8 cellular contexts compared by ENCODE assay signal in the genomic region with DNA sequence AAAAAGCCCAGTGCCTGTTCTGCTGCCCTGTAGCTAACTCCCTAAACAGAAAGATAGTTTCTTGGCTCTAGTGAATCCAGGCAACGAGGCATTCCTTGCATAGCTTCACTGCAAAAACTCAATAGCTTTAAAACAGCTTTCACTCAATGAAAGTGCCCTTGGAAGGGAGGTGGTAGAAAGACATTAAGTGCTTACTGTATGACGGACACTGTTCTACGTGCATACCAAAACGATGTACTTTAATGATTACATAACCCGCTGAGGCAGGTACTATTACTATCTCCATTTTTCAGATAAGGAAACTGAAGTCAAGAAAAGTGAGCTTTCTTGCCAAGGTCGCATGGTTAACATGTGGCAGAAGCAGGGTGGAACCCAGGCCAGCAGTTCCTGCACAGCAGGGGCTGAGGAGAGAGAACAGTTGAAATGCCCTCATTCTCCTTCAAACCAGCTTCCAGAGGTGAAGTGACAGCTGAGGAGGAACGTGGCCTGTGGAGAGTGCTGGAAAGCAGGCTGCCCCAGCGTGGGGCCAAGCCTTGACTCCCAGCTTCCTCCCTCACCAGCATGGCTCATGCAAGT.
A peak's percentile ranks its signal among the peaks of the same experiment; 100 is the strongest.
DNase-seq lines count a peak whose midpoint lies in the region; ATAC-seq and TF ChIP-seq lines count a peak whose summit lies in the region.

No MANE protein-coding gene starts in this region.

- ATAC-seq in left lung = peak; percentile 59

- no peak overlapping the region for H3K4me3 ChIP-seq in left lung
- H3K4me3 ChIP-seq in suprapubic skin = no peak overlapping the region

- peaks cover 21 to 34% of the 10 kb centered on the region in 2 donors for H3K4me1 ChIP-seq in left lung
- peaks cover 36% of the 10 kb centered on the region for H3K4me1 ChIP-seq in suprapubic skin

- no peak for TF ChIP-seq EP300 in suprapubic skin (IDR thresholded peaks at IDR 0.05)

- H3K9me3 ChIP-seq in left lung (no peaks in the 10 kb centered on the region), suprapubic skin (no peaks in the 10 kb centered on the region)

- TF ChIP-seq CTCF in left lung (IDR thresholded peaks at IDR 0.05) (no peak), suprapubic skin (IDR thresholded peaks at IDR 0.05) (no peak), GM10248 (IDR thresholded peaks at IDR 0.05; ENCODE audit: control extremely low read depth, extremely low read depth, low read depth, missing control alignments) (no peak)

- CTCF ChIA-PET in GM10248 (lab: Yijun Ruan, JAX) = interaction anchor here (0.9 to 6.3 kb wide), 4 partner anchors 9 to 298 kb away, joined by 3 to 29 read pairs (median 4); no protein-coding TSS in a partner anchor

- H3K36me3 ChIP-seq in left lung (no peaks in the 10 kb centered on the region), suprapubic skin (no peaks in the 10 kb centered on the region)

- POLR2A ChIA-PET in GM10248 (lab: Yijun Ruan, JAX) = no interaction called here

- H3K27me3 ChIP-seq in left lung = no peaks in the 10 kb centered on the region
- H3K27me3 ChIP-seq in suprapubic skin = no peaks in the 10 kb centered on the region

- intact Hi-C loops in left lung (cut with DNase I) = no loop called here

- 40% methylated on average over 8 of the region's 8 CpGs for WGBS in suprapubic skin

- DNase-seq in NCI-H226 = peak; percentile 67
- peak in 1 of 2 donors; percentile 47 for DNase-seq in left lung
- DNase-seq in suprapubic skin (ENCODE audit: low spot score in 2 of 2) = no peak
- DNase-seq in T-helper 9 cell = no peak
- no peak for DNase-seq in GM10248 (ENCODE audit: extremely low spot score)
- DNase-seq in activated gamma-delta T cell (lab: John Stamatoyannopoulos, UW) = no peak
- DNase-seq in activated T-cell treated with anti-CD3 and anti-CD28 coated beads for 4 hours = no peak

- H3K27ac ChIP-seq in cingulate gyrus (ENCODE audit: low read depth, low read length) = peak overlapping the region; percentile 55
- peak overlapping the region; percentile 86 to 87 for H3K27ac ChIP-seq in left lung
- peak overlapping the region; percentile 55 for H3K27ac ChIP-seq in suprapubic skin

- TF ChIP-seq POLR2A in suprapubic skin (IDR thresholded peaks at IDR 0.05) = no peak
